In the genomic region with DNA sequence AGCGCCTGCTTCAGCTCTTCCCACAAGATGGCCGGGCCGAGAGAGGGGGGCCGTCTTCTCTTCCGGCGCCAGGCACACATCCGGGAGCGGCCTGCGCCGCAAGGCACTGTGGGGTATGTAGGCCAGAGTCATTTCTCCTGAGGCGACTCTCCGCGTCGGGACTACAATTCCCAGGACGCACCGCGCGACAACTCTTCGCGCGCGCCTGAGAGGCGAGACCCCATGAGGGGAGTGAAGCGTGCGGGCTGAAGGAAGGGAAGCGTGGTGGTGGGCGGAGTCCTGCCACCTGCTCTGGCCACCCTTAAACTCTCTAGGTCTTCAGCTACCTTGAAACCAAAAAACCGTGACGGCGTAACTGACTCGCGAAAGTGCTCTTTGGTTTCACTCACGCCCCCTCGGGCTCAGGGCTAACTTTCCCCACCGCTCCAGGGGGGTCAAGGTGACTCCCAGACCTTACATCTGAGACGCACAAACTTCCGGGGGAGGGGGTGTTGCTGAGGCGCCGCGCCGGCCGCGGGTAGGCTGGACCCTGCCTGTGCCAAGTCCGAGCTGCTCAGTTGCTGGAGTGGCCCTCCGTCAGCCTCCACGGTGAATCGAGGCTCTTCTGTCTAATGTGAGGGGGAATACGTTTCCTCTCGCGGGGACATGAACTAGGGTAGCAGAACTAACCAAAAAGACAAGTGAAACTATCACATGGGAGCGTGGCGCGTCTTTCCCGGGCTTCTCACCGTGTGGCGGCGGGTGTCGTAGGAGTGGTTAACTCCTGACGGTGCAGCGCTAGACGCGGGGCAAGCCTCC, we compare ENCODE assay signal across 8 cellular contexts. TPM values are rescaled to one million over a fixed set of nuclear protein-coding genes. Genes with fewer than 3 reads are reported as not detected.
DNase-seq lines count a peak whose midpoint lies in the region; ATAC-seq and TF ChIP-seq lines count a peak whose summit lies in the region.

A gene (minus strand): TSS at position 45 of the 798 bp plus-strand sequence. CDS start 102 bp downstream, outside the sequence.

- TF ChIP-seq POLR2A in tibial nerve (IDR thresholded peaks at IDR 0.05): peak; percentile 53 to 56

- H3K27ac ChIP-seq in parathyroid adenoma (peak within 1 kb of the TSS; percentile 97), tibial nerve (peak within 1 kb of the TSS; percentile 88 to 96 (median 92))

- H3K27me3 ChIP-seq in parathyroid adenoma (ENCODE audit: control insufficient read depth, insufficient read depth, low read length) (no peaks in the 10 kb centered on the region), tibial nerve (no peaks in the 10 kb centered on the region)

- H2AFZ ChIP-seq in parathyroid adenoma: peak within 1 kb of the TSS; percentile 89

- H3K9ac ChIP-seq in parathyroid adenoma: peak within 1 kb of the TSS; percentile 91

- peak within 1 kb of the TSS; percentile 96 for H3K27ac Mint-ChIP-seq in activated naive CD8-positive, alpha-beta T cell treated with anti-CD3 and anti-CD28 coated beads, Interleukin-2, amount 50 U/mL, for 24 hours

- peak within 1 kb of the TSS; percentile 88 for H3K4me3 Mint-ChIP-seq in activated naive CD8-positive, alpha-beta T cell treated with anti-CD3 and anti-CD28 coated beads, Interleukin-2, amount 50 U/mL, for 24 hours

- H3K9me3 ChIP-seq in parathyroid adenoma (ENCODE audit: control insufficient read depth, low read length) (no peaks in the 10 kb centered on the region), tibial nerve (no peaks in the 10 kb centered on the region)

- peaks cover 3% of the 10 kb centered on the region for H3K36me3 ChIP-seq in parathyroid adenoma (ENCODE audit: control insufficient read depth, insufficient read depth, low read length)
- peaks cover 0 to 7% (median 6%) of the 10 kb centered on the region in 3 donors for H3K36me3 ChIP-seq in tibial nerve

- TF ChIP-seq CTCF in GM12865 (IDR thresholded peaks at IDR 0.05; ENCODE audit: insufficient read depth, low read depth, low read length, missing control alignments) (no peak), parathyroid adenoma (IDR thresholded peaks at IDR 0.05) (no peak), tibial nerve (IDR thresholded peaks at IDR 0.05) (no peak)

- H3K4me3 ChIP-seq in GM12865 (ENCODE audit: low read depth, low read length) (peak within 1 kb of the TSS; percentile 81), parathyroid adenoma (ENCODE audit: low read depth, low read length) (peak within 1 kb of the TSS; percentile 98), tibial nerve (peak within 1 kb of the TSS; percentile 82 to 87 (median 84))

- peaks cover 6% of the 10 kb centered on the region for H3K4me1 ChIP-seq in parathyroid adenoma
- H3K4me1 ChIP-seq in tibial nerve: peaks cover 0 to 55% (median 22%) of the 10 kb centered on the region in 4 donors

- peaks cover 22% of the 10 kb centered on the region for H3K79me2 ChIP-seq in parathyroid adenoma

- no peaks in the 10 kb centered on the region for H3K27me3 Mint-ChIP-seq in activated naive CD8-positive, alpha-beta T cell treated with anti-CD3 and anti-CD28 coated beads, Interleukin-2, amount 50 U/mL, for 24 hours

- ATAC-seq in HG02763 (IDR thresholded peaks at IDR 0.05; ENCODE audit: unreplicated experiment) (peak; percentile 89), Right ventricle myocardium superior (ENCODE audit: poor library complexity) (peak; percentile 97)
- peak; percentile 93 for ATAC-seq in activated naive CD8-positive, alpha-beta T cell treated with anti-CD3 and anti-CD28 coated beads, Interleukin-2, amount 50 U/mL, for 24 hours

- peaks cover 66% of the 10 kb centered on the region for H3K4me1 Mint-ChIP-seq in activated naive CD8-positive, alpha-beta T cell treated with anti-CD3 and anti-CD28 coated beads, Interleukin-2, amount 50 U/mL, for 24 hours

- no peaks in the 10 kb centered on the region for H3K9me3 Mint-ChIP-seq in activated naive CD8-positive, alpha-beta T cell treated with anti-CD3 and anti-CD28 coated beads, Interleukin-2, amount 50 U/mL, for 24 hours

- peaks cover 45% of the 10 kb centered on the region for H3K36me3 Mint-ChIP-seq in activated naive CD8-positive, alpha-beta T cell treated with anti-CD3 and anti-CD28 coated beads, Interleukin-2, amount 50 U/mL, for 24 hours (ENCODE audit: low read depth)

- TF ChIP-seq EP300 in tibial nerve (IDR thresholded peaks at IDR 0.05): peak in 1 of 2 donors; percentile 97

- 1% methylated on average over 47 to 62 of the region's 62 CpGs for WGBS in tibial nerve, 2 donors

- peak; percentile 99 for DNase-seq in GM12865 (ENCODE audit: low read depth)
- peak; percentile 89 for DNase-seq in NCI-H1417 treated with DMSO at 0.1 percent for 48 hours (lab: John Stamatoyannopoulos, UW)
- peak; percentile 96 for DNase-seq in SW480 (ENCODE audit: low spot score)
- peak; percentile 93 for DNase-seq in activated naive CD8-positive, alpha-beta T cell treated with anti-CD3 and anti-CD28 coated beads, Interleukin-2, amount 50 U/mL, for 24 hours
- peak; percentile 98 for DNase-seq in Right ventricle myocardium superior
- peak; percentile 91 to 92 for DNase-seq in tibial nerve (ENCODE audit: low spot score in 2 of 2)

- intact Hi-C loops in Right ventricle myocardium superior (cut with DNase I): no loop called here

- peak within 1 kb of the TSS; percentile 83 for H3K4me2 ChIP-seq in parathyroid adenoma (ENCODE audit: low read length)

RNA-seq across cellular contexts. Expression of the gene that starts here (rescaled TPM):
- total RNA-seq in Right ventricle myocardium superior: 111 TPM
- 100 to 1,000 TPM; 173 to 241 (median 223) TPM for total RNA-seq in tibial nerve

Comparison
In these comparisons a context has a peak if more than half of its experiments do, and no peak if none do; other contexts are left out.
1. Peak in every context shown above with its lines: DNase-seq, ATAC-seq, H3K4me3 ChIP-seq and H3K27ac ChIP-seq.